21 cellular contexts compared by ENCODE assay signal in genomic region chr11:2728128-2728662, GRCh38. TPM values are rescaled to one million over a fixed set of nuclear protein-coding genes. Genes with fewer than 3 reads are reported as not detected.
DNase-seq lines count a peak whose midpoint lies in the region; ATAC-seq and TF ChIP-seq lines count a peak whose summit lies in the region.
"Had no signal": no experiment of that assay in that cellular context is flagged by ENCODE, and none has a peak within 500 bp of the region (broad histone marks: within the 10 kb centered on the region; RNA-seq: fewer than 3 reads in every experiment).

No MANE protein-coding gene starts in this region.

- no peaks in the 10 kb centered on the region for H3K9me3 Mint-ChIP-seq in activated naive CD4-positive, alpha-beta T cell treated with anti-CD3 and anti-CD28 coated beads, Interleukin-2, amount 50 U/mL, for 24 hours
- H3K9me3 Mint-ChIP-seq in nephron: no peaks in the 10 kb centered on the region

- H3K27me3 ChIP-seq in brain microvascular endothelial cell (replicated peaks): peaks cover 11% of the 10 kb centered on the region

- ATAC-seq in GM18858 (IDR thresholded peaks at IDR 0.05; ENCODE audit: unreplicated experiment): no peak
- ATAC-seq: K562, Right ventricle myocardium inferior had no signal

- no peaks in the 10 kb centered on the region for H3K27me3 Mint-ChIP-seq in activated naive CD4-positive, alpha-beta T cell treated with anti-CD3 and anti-CD28 coated beads, Interleukin-2, amount 50 U/mL, for 24 hours
- peaks cover 7% of the 10 kb centered on the region for H3K27me3 Mint-ChIP-seq in nephron (ENCODE audit: low read depth)

- in situ Hi-C loops in brain microvascular endothelial cell (cut with HindIII; ENCODE audit: low pct_ligation_motif_present, low sequenced_read_pairs): no loop called here

- peak overlapping the region; percentile 35 for H3K27ac Mint-ChIP-seq in activated naive CD4-positive, alpha-beta T cell treated with anti-CD3 and anti-CD28 coated beads, Interleukin-2, amount 50 U/mL, for 24 hours
- H3K27ac Mint-ChIP-seq in nephron: peak overlapping the region; percentile 98 to 99 (median 99)

- H3K27ac ChIP-seq in caudate nucleus (ENCODE audit: low read depth, low read length) (peak overlapping the region; percentile 98), temporal lobe (ENCODE audit: low read depth, low read length) (peak overlapping the region; percentile 100), brain microvascular endothelial cell (no peak overlapping the region)
- H3K27ac ChIP-seq: C4-2B had no signal

- no peaks in the 10 kb centered on the region for H3K36me3 ChIP-seq in brain microvascular endothelial cell (replicated peaks)

- no peak overlapping the region for H3K4me3 Mint-ChIP-seq in activated naive CD4-positive, alpha-beta T cell treated with anti-CD3 and anti-CD28 coated beads, Interleukin-2, amount 50 U/mL, for 24 hours
- peak overlapping the region in 1 of 3 experiments; percentile 7 for H3K4me3 Mint-ChIP-seq in nephron

- no peak for DNase-seq in activated naive CD4-positive, alpha-beta T cell treated with anti-CD3 and anti-CD28 coated beads, Interleukin-2, amount 50 U/mL, for 16 hours
- DNase-seq in caudate nucleus (lab: John Stamatoyannopoulos, UW) (peak in 1 of 61 donors; percentile 38), brain microvascular endothelial cell (no peak)
- DNase-seq in stimulated activated CD4-positive, alpha-beta T cell treated with anti-CD3 and anti-CD28 coated beads, Interleukin-4, amount 100 ng/mL, for 1 hour: no peak
- DNase-seq: 8988T, DMS53, GDM1, MM.1S, NCI-H1092, NCI-H1436, NCI-H187 treated with DMSO at 0.1 percent for 48 hours, NCI-H2107, NCI-H446 treated with DMSO at 0.1 percent for 48 hours, OCI-M1 had no signal

- H3K4me3 ChIP-seq in brain microvascular endothelial cell (ENCODE audit: low read depth, low read length): no peak overlapping the region
- H3K4me3 ChIP-seq: K562 had no signal

- H3K36me3 Mint-ChIP-seq in activated naive CD4-positive, alpha-beta T cell treated with anti-CD3 and anti-CD28 coated beads, Interleukin-2, amount 50 U/mL, for 24 hours: no peaks in the 10 kb centered on the region
- H3K36me3 Mint-ChIP-seq in nephron (ENCODE audit: low read depth): no peaks in the 10 kb centered on the region

- TF ChIP-seq CTCF in nephron (IDR thresholded peaks at IDR 0.05; ENCODE audit: unreplicated experiment in 3 of 3) (no peak), brain microvascular endothelial cell (IDR thresholded peaks at IDR 0.05; ENCODE audit: low read depth, low read length, missing control alignments) (no peak)

- H3K4me1 Mint-ChIP-seq in activated naive CD4-positive, alpha-beta T cell treated with anti-CD3 and anti-CD28 coated beads, Interleukin-2, amount 50 U/mL, for 24 hours: no peaks in the 10 kb centered on the region
- H3K4me1 Mint-ChIP-seq in nephron: peaks cover 72% of the 10 kb centered on the region

RNA-seq across cellular contexts. Expression of gene KCNQ1OT1, which starts 28.4 kb away (rescaled TPM):
- total RNA-seq in temporal lobe: 2.0 TPM
